In genomic region chr5:37777472-37778135, GRCh38 we compare ENCODE assay signal across 17 cellular contexts.
DNase-seq lines count a peak whose midpoint lies in the region; TF ChIP-seq lines count a peak whose summit lies in the region.
"Had no signal": no experiment of that assay in that cellular context is flagged by ENCODE, and none has a peak within 500 bp of the region (broad histone marks: within the 10 kb centered on the region; RNA-seq: fewer than 3 reads in every experiment).

No MANE protein-coding gene starts in this region.

- no peaks in the 10 kb centered on the region for H3K36me3 ChIP-seq in neuronal stem cell (replicated peaks in 1 of 2; ENCODE audit: control insufficient read depth in 2 of 2, insufficient read depth in 2 of 2, low read length in 2 of 2)
- H3K36me3 ChIP-seq: cardiac muscle cell, left ventricle myocardium inferior had no signal

- no peak overlapping the region for H2BK120ac ChIP-seq in neuronal stem cell (ENCODE audit: low read depth, low read length)

- H3K27me3 Mint-ChIP-seq in type B pancreatic cell (no peaks in the 10 kb centered on the region), endothelial cell (ENCODE audit: unreplicated experiment) (no peaks in the 10 kb centered on the region)

- peak overlapping the region; percentile 19 for H2AFZ ChIP-seq in neuronal stem cell (ENCODE audit: low read length)

- peaks cover 4% of the 10 kb centered on the region for H3K9me3 Mint-ChIP-seq in type B pancreatic cell
- no peaks in the 10 kb centered on the region for H3K9me3 Mint-ChIP-seq in endothelial cell (ENCODE audit: unreplicated experiment)

- no peak overlapping the region for H3K23ac ChIP-seq in neuronal stem cell (ENCODE audit: low read depth, low read length, poor library complexity)

- no peak overlapping the region for H4K8ac ChIP-seq in neuronal stem cell (ENCODE audit: low read depth, low read length)

- no peak overlapping the region for H3K18ac ChIP-seq in neuronal stem cell (ENCODE audit: low read length)

- H3K4me3 Mint-ChIP-seq in type B pancreatic cell: no peak overlapping the region
- H3K4me3 Mint-ChIP-seq in endothelial cell (ENCODE audit: unreplicated experiment): no peak overlapping the region
- H3K4me3 Mint-ChIP-seq: activated CD4-positive, alpha-beta T cell treated with anti-CD3 and anti-CD28 coated beads, Interleukin-2, amount 10 ng/mL, durations not matched to agents 24 days and 14 days; activated naive CD4-positive, alpha-beta T cell treated with anti-CD3 and anti-CD28 coated beads, Interleukin-2, amount 10 ng/mL, durations not matched to agents 7 days and 5 days; naive B cell; T-helper 2 cell treated with Interferon-gamma antibody and Interleukin-4, amounts not matched to agents 5 μg/mL and 100 μg/mL, for 36 hours had no signal

- no peak overlapping the region for H3K4me3 ChIP-seq in neuronal stem cell (ENCODE audit: low read length in 2 of 2)
- H3K4me3 ChIP-seq: cardiac muscle cell, left ventricle myocardium inferior had no signal

- peaks cover 0 to 10% of the 10 kb centered on the region in 2 donors for H3K9me3 ChIP-seq in neuronal stem cell (replicated peaks in 1 of 2; ENCODE audit: control insufficient read depth in 2 of 2, insufficient read depth in 1 of 2, low read depth in 1 of 2, low read length in 2 of 2)

- peak overlapping the region; percentile 47 for H3K14ac ChIP-seq in neuronal stem cell (ENCODE audit: low read length)

- no peak overlapping the region for H2AK5ac ChIP-seq in neuronal stem cell (ENCODE audit: low read depth, low read length)

- peaks cover 3% of the 10 kb centered on the region for H3K36me3 Mint-ChIP-seq in type B pancreatic cell
- peaks cover 4% of the 10 kb centered on the region for H3K36me3 Mint-ChIP-seq in endothelial cell (ENCODE audit: low read depth, unreplicated experiment)

- no peaks in the 10 kb centered on the region for H3K79me1 ChIP-seq in neuronal stem cell (ENCODE audit: low read depth, low read length)

- no peaks in the 10 kb centered on the region for H3K4me1 ChIP-seq in neuronal stem cell (ENCODE audit: control insufficient read depth in 2 of 2, insufficient read depth in 1 of 2, low read depth in 1 of 2, low read length in 2 of 2)
- H3K4me1 ChIP-seq: left ventricle myocardium inferior had no signal

- H3K27me3 ChIP-seq in neuronal stem cell (ENCODE audit: control insufficient read depth in 3 of 3, insufficient read depth in 3 of 3, low read depth in 1 of 3, low read length in 3 of 3): no peaks in the 10 kb centered on the region
- H3K27me3 ChIP-seq: cardiac muscle cell had no signal

- no peak for TF ChIP-seq CTCF in type B pancreatic cell (conservative IDR thresholded peaks at IDR 0.05)
- no peak for TF ChIP-seq CTCF in endothelial cell (IDR thresholded peaks at IDR 0.05; ENCODE audit: unreplicated experiment)

- no peak overlapping the region for H2BK5ac ChIP-seq in neuronal stem cell (ENCODE audit: low read length)

- no CpG with 5 or more reads among the region's 14 CpGs for WGBS in neuronal stem cell (ENCODE audit: extremely low coverage in 2 of 2, insufficient read length in 2 of 2, insufficient replicate concordance in 1 of 2), 2 donors

- H3K9ac ChIP-seq in neuronal stem cell (ENCODE audit: low read depth, low read length, poor library complexity): no peak overlapping the region

- H3K27ac ChIP-seq in neuronal stem cell (replicated peaks; ENCODE audit: low read length): no peak overlapping the region
- H3K27ac ChIP-seq: cardiac muscle cell, left ventricle myocardium inferior had no signal

- no peak overlapping the region for H4K91ac ChIP-seq in neuronal stem cell (ENCODE audit: low read depth, low read length, poor library complexity)

- H2BK12ac ChIP-seq in neuronal stem cell (ENCODE audit: low read length): no peak overlapping the region

- no peak overlapping the region for H3K4ac ChIP-seq in neuronal stem cell (ENCODE audit: low read length)

- H2BK15ac ChIP-seq in neuronal stem cell (ENCODE audit: low read length): no peak overlapping the region

- no peak overlapping the region for H3K4me2 ChIP-seq in neuronal stem cell (ENCODE audit: insufficient read depth, low read length, poor library complexity, severe bottlenecking)

- H3K27ac Mint-ChIP-seq in type B pancreatic cell: no peak overlapping the region
- H3K27ac Mint-ChIP-seq in endothelial cell (ENCODE audit: unreplicated experiment): no peak overlapping the region
- H3K27ac Mint-ChIP-seq: activated CD4-positive, alpha-beta T cell treated with anti-CD3 and anti-CD28 coated beads, Interleukin-2, amount 10 ng/mL, durations not matched to agents 24 days and 14 days; activated naive CD4-positive, alpha-beta T cell treated with anti-CD3 and anti-CD28 coated beads, Interleukin-2, amount 10 ng/mL, durations not matched to agents 7 days and 5 days; T-helper 2 cell treated with Interferon-gamma antibody and Interleukin-4, amounts not matched to agents 5 μg/mL and 100 μg/mL, for 36 hours had no signal

- DNase-seq in ELR (ENCODE audit: low read depth) (peak; percentile 87), NCI-H446 treated with DMSO at 0.1 percent for 48 hours (lab: John Stamatoyannopoulos, UW) (peak; percentile 83), brain pericyte (ENCODE audit: low read depth, low spot score) (peak; percentile 53), neuronal stem cell (ENCODE audit: low spot score) (no peak), type B pancreatic cell (ENCODE audit: extremely low spot score, unreplicated experiment) (no peak), RKO (ENCODE audit: low spot score) (no peak), activated gamma-delta T cell treated with Interleukin-2 at 50 U/mL for 16 hours (no peak), endothelial cell (ENCODE audit: low spot score) (no peak)
- DNase-seq: activated CD4-positive, alpha-beta T cell treated with anti-CD3 and anti-CD28 coated beads, Interleukin-2, amount 10 ng/mL, durations not matched to agents 24 days and 14 days; activated naive CD4-positive, alpha-beta T cell treated with anti-CD3 and anti-CD28 coated beads, Interleukin-2, amount 10 ng/mL, durations not matched to agents 7 days and 5 days; activated T-cell treated with anti-CD3 and anti-CD28 coated beads for 4 hours; effector CD8-positive, alpha-beta T cell; left ventricle myocardium inferior; naive B cell; NCI-H2081 treated with DMSO at 0.1 percent for 48 hours had no signal

- H3K4me1 Mint-ChIP-seq in type B pancreatic cell (ENCODE audit: unreplicated experiment) (no peaks in the 10 kb centered on the region), endothelial cell (ENCODE audit: unreplicated experiment) (no peaks in the 10 kb centered on the region)
- H3K4me1 Mint-ChIP-seq: activated CD4-positive, alpha-beta T cell treated with anti-CD3 and anti-CD28 coated beads, Interleukin-2, amount 10 ng/mL, durations not matched to agents 24 days and 14 days; activated naive CD4-positive, alpha-beta T cell treated with anti-CD3 and anti-CD28 coated beads, Interleukin-2, amount 10 ng/mL, durations not matched to agents 7 days and 5 days; naive B cell had no signal

Comparison
In these comparisons a context has a peak if more than half of its experiments do, and no peak if none do; other contexts are left out.
1. DNase-seq: peak in ELR (single experiment), NCI-H446 treated with DMSO at 0.1 percent for 48 hours (single experiment) and brain pericyte (single experiment); none in neuronal stem cell (single experiment), type B pancreatic cell (single experiment), RKO (single experiment), activated gamma-delta T cell treated with Interleukin-2 at 50 U/mL for 16 hours (single experiment) and endothelial cell (single experiment).